9 cellular contexts compared by ENCODE assay signal in the genomic region with DNA sequence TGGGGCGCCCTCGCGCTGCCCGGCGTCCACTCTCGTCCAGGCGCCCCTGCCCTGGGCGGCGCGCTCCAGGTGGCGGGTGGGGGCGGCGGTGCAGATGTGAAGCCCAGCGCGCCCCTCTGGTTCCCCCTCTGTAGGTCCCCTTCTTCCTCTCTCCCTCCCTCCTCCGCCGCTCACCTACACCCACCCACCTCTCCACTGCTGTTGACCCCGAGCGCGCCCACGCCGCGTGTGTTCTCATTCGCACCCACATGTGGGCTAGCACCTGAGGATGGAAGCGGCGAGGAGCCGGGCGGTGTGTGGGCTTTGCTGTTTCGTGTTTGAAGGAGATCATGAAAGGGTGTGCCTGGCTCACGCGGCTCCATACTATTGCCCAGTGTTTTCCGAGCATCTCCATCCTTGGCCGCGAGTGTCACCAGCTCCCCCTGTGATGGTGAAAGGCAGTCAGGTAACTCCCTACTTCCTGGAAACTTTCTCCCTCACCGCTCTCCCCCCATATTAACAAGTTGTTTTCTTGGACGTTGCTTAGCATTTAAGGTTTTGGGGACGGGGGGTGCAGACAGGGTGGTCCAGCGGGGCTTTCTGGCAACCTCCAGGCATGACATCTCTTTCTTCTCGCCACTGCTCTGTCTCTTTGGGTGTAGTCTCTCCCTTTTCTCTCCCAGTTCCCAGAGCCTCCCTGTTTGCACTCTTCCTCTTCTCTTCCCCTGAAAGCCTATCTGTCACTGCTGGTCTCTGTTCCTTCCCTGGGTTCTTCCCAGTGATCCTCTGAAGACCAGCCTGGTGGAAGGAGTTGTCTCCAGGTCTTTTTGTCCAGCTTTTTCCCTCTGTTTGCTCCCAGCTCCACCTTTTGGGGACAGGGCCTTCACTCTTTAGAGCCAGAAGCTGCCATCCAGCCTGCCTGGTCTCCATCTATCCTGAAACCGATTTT. TPM values are rescaled to one million over a fixed set of nuclear protein-coding genes. Genes with fewer than 3 reads are reported as not detected.
DNase-seq lines count a peak whose midpoint lies in the region; ATAC-seq, FAIRE-seq and TF ChIP-seq lines count a peak whose summit lies in the region.
"Had no signal": no experiment of that assay in that cellular context is flagged by ENCODE, and none has a peak within 500 bp of the region (broad histone marks: within the 10 kb centered on the region; RNA-seq: fewer than 3 reads in every experiment).

No MANE protein-coding gene starts in this region.

- no peaks in the 10 kb centered on the region for H3K9me3 ChIP-seq in CD8-positive, alpha-beta memory T cell (ENCODE audit: low read length)
- H3K9me3 ChIP-seq in endothelial cell of umbilical vein (replicated peaks; ENCODE audit: control insufficient read depth, insufficient read depth, low read length) = no peaks in the 10 kb centered on the region
- no peaks in the 10 kb centered on the region for H3K9me3 ChIP-seq in parathyroid adenoma (ENCODE audit: control insufficient read depth, low read length)
- no peaks in the 10 kb centered on the region for H3K9me3 ChIP-seq in effector memory CD4-positive, alpha-beta T cell (ENCODE audit: control insufficient read depth, low read length)

- no peak for DNase-seq in CD8-positive, alpha-beta memory T cell
- DNase-seq in NCI-H69 (lab: John Stamatoyannopoulos, UW) (peak; percentile 66), endothelial cell of umbilical vein (ENCODE audit: low read depth, low spot score) (no peak), ureter (ENCODE audit: low spot score) (no peak)
- DNase-seq in effector memory CD4-positive, alpha-beta T cell = no peak

- CTCF ChIA-PET in CD8-positive, alpha-beta memory T cell (lab: Charles Lee) = no interaction called here
- CTCF ChIA-PET in endothelial cell of umbilical vein (lab: Charles Lee) = interaction anchor here (0.9 kb wide), 1 partner anchor 587 kb away, joined by 3 read pairs; no protein-coding TSS in a partner anchor

- H3K9ac ChIP-seq in endothelial cell of umbilical vein (replicated peaks; ENCODE audit: extremely low read depth, insufficient read depth, low read length) (no peak overlapping the region), parathyroid adenoma (no peak overlapping the region)

- no peak overlapping the region for H3K27ac ChIP-seq in CD8-positive, alpha-beta memory T cell (ENCODE audit: low read depth, low read length)
- H3K27ac ChIP-seq in endothelial cell of umbilical vein (ENCODE audit: insufficient read depth, low read depth, low read length) (no peak overlapping the region), parathyroid adenoma (no peak overlapping the region)
- H3K27ac ChIP-seq in effector memory CD4-positive, alpha-beta T cell (ENCODE audit: insufficient read depth, low read length, poor library complexity, severe bottlenecking) = no peak overlapping the region

- H3K27me3 Mint-ChIP-seq in CD8-positive, alpha-beta memory T cell = peaks cover 35 to 84% of the 10 kb centered on the region in 2 donors

- H4K20me1 ChIP-seq in endothelial cell of umbilical vein (replicated peaks; ENCODE audit: control insufficient read depth, extremely low read depth, insufficient read depth, low read length) = no peaks in the 10 kb centered on the region

- POLR2A ChIA-PET in CD8-positive, alpha-beta memory T cell (lab: Charles Lee) = no interaction called here
- POLR2A ChIA-PET in endothelial cell of umbilical vein (lab: Charles Lee) = no interaction called here

- H3K4me1 ChIP-seq in CD8-positive, alpha-beta memory T cell (ENCODE audit: insufficient read depth, low read length) = peaks cover 4% of the 10 kb centered on the region
- peaks cover 3% of the 10 kb centered on the region for H3K4me1 ChIP-seq in endothelial cell of umbilical vein (ENCODE audit: control insufficient read depth, extremely low read depth, insufficient read depth, low read length)
- no peaks in the 10 kb centered on the region for H3K4me1 ChIP-seq in parathyroid adenoma
- H3K4me1 ChIP-seq in effector memory CD4-positive, alpha-beta T cell (ENCODE audit: control insufficient read depth, insufficient read depth, low read length, poor library complexity, severe bottlenecking) = peaks cover 8% of the 10 kb centered on the region

- H3K4me1 Mint-ChIP-seq in CD8-positive, alpha-beta memory T cell = peaks cover 16 to 36% (median 21%) of the 10 kb centered on the region in 3 donors

- H3K9me1 ChIP-seq in endothelial cell of umbilical vein (replicated peaks; ENCODE audit: control insufficient read depth, extremely low read depth, insufficient read depth, low read length) = no peaks in the 10 kb centered on the region

- no peaks in the 10 kb centered on the region for H3K36me3 Mint-ChIP-seq in CD8-positive, alpha-beta memory T cell

- peak overlapping the region in 1 of 8 donors; percentile 10 for H3K27ac Mint-ChIP-seq in CD8-positive, alpha-beta memory T cell

- dilution Hi-C loops in endothelial cell of umbilical vein (cut with MboI; ENCODE audit: extremely low pct_ligation_motif_present, low sequenced_read_pairs) = no loop called here

- no peak overlapping the region for H3K4me3 ChIP-seq in CD8-positive, alpha-beta memory T cell (ENCODE audit: low read length)
- H3K4me3 ChIP-seq in endothelial cell of umbilical vein (replicated peaks in 1 of 3; ENCODE audit: insufficient read depth in 1 of 3, low read depth in 1 of 3, low read length in 3 of 3) = no peak overlapping the region
- H3K4me3 ChIP-seq in parathyroid adenoma (ENCODE audit: low read depth, low read length) = peak overlapping the region; percentile 20
- no peak overlapping the region for H3K4me3 ChIP-seq in effector memory CD4-positive, alpha-beta T cell (ENCODE audit: insufficient read depth, low read depth, low read length, poor library complexity, severe bottlenecking)

- no peaks in the 10 kb centered on the region for H3K79me2 ChIP-seq in endothelial cell of umbilical vein (ENCODE audit: control insufficient read depth, insufficient read depth, low read length)
- H3K79me2 ChIP-seq in parathyroid adenoma = no peaks in the 10 kb centered on the region

- intact Hi-C loops in endothelial cell of umbilical vein (cut with micrococcal nuclease) = loop anchor here (10.0 kb wide), 2 partner anchors 230 to 340 kb away; no protein-coding TSS in a partner anchor

- no TSS peak for BruUV-seq in endothelial cell of umbilical vein (replicated peaks; lab: Mats Ljungman, UMichigan)

- TF ChIP-seq CTCF in endothelial cell of umbilical vein (IDR thresholded peaks at IDR 0.05; ENCODE audit: extremely low read depth in 1 of 2, insufficient read depth in 1 of 2, low read depth in 1 of 2, low read length in 2 of 2) (no peak), parathyroid adenoma (IDR thresholded peaks at IDR 0.05) (no peak)

- TF ChIP-seq POLR2A in endothelial cell of umbilical vein (IDR thresholded peaks at IDR 0.05; ENCODE audit: low read depth, low read length) = no peak

- H3K36me3 ChIP-seq in CD8-positive, alpha-beta memory T cell (ENCODE audit: insufficient read depth, low read length) = no peaks in the 10 kb centered on the region
- H3K36me3 ChIP-seq in endothelial cell of umbilical vein (ENCODE audit: control insufficient read depth in 2 of 2, extremely low read depth in 1 of 2, insufficient read depth in 2 of 2, low read length in 2 of 2) (no peaks in the 10 kb centered on the region), parathyroid adenoma (ENCODE audit: control insufficient read depth, insufficient read depth, low read length) (no peaks in the 10 kb centered on the region)
- no peaks in the 10 kb centered on the region for H3K36me3 ChIP-seq in effector memory CD4-positive, alpha-beta T cell (ENCODE audit: control insufficient read depth, insufficient read depth, low read length)

- H2AFZ ChIP-seq in endothelial cell of umbilical vein (ENCODE audit: low read depth, low read length) (no peak overlapping the region), parathyroid adenoma (no peak overlapping the region)

- ATAC-seq in HG03521 (IDR thresholded peaks at IDR 0.05; ENCODE audit: unreplicated experiment) (no peak), GM21447 (IDR thresholded peaks at IDR 0.05; ENCODE audit: unreplicated experiment) (no peak)

- no peak for FAIRE-seq in endothelial cell of umbilical vein (lab: Jason Lieb, UNC)

- H3K9me3 Mint-ChIP-seq in CD8-positive, alpha-beta memory T cell = peaks cover 0 to 2% (median 0%) of the 10 kb centered on the region in 5 donors

- H3K4me2 ChIP-seq in endothelial cell of umbilical vein (ENCODE audit: insufficient read depth, low read length) (no peak overlapping the region), parathyroid adenoma (ENCODE audit: low read length) (no peak overlapping the region)

- peak overlapping the region; percentile 59 to 88 (median 71) for H3K4me3 Mint-ChIP-seq in CD8-positive, alpha-beta memory T cell

- peaks cover 25% of the 10 kb centered on the region for H3K27me3 ChIP-seq in CD8-positive, alpha-beta memory T cell (ENCODE audit: insufficient read depth, low read length, poor library complexity, severe bottlenecking)
- peaks cover 57 to 68% of the 10 kb centered on the region in 2 experiments for H3K27me3 ChIP-seq in endothelial cell of umbilical vein (ENCODE audit: control insufficient read depth in 2 of 2, insufficient read depth in 2 of 2, low read length in 2 of 2)
- H3K27me3 ChIP-seq in parathyroid adenoma (ENCODE audit: control insufficient read depth, insufficient read depth, low read length) = no peaks in the 10 kb centered on the region
- H3K27me3 ChIP-seq in effector memory CD4-positive, alpha-beta T cell (replicated peaks; ENCODE audit: control insufficient read depth, insufficient read depth, low read length, poor library complexity, severe bottlenecking) = peaks cover 28% of the 10 kb centered on the region

RNA-seq across cellular contexts. Expression of gene CACNA1C, which starts 1.6 kb away (rescaled TPM):
- total RNA-seq in CD8-positive, alpha-beta memory T cell = under 1 TPM; 0.04 TPM
- polyA plus RNA-seq in CD8-positive, alpha-beta memory T cell = 0.10 TPM
- total RNA-seq in endothelial cell of umbilical vein = not detected in 2 replicates
- not detected in 2 replicates for polyA plus RNA-seq in endothelial cell of umbilical vein
- polyA plus RNA-seq in endothelial cell of umbilical vein (2011; cell fraction: cytosol; rRNA removed) = not detected in 2 replicates
- polyA plus RNA-seq in endothelial cell of umbilical vein (2011; cell fraction: nucleus; rRNA removed) = not detected in 2 replicates
- not detected in 2 replicates for polyA plus RNA-seq in endothelial cell of umbilical vein (2012)
- not detected in 2 replicates for polyA minus RNA-seq in endothelial cell of umbilical vein
- polyA minus RNA-seq in endothelial cell of umbilical vein (2011; cell fraction: cytosol; rRNA and poly(A)+ RNA removed) = not detected
- not detected in 2 replicates for polyA minus RNA-seq in endothelial cell of umbilical vein (2011; cell fraction: nucleus; rRNA and poly(A)+ RNA removed)
- 30.1 TPM for total RNA-seq in ureter
- total RNA-seq: epithelial cell of proximal tubule had no signal

RNA-seq across cellular contexts. Expression of gene DCP1B, which starts 50.1 kb away (rescaled TPM):
- total RNA-seq in CD8-positive, alpha-beta memory T cell = 10 to 100 TPM; 13.9 to 16.7 TPM
- polyA plus RNA-seq in CD8-positive, alpha-beta memory T cell = 26.0 TPM
- total RNA-seq in endothelial cell of umbilical vein (10.6 and 11.2 TPM in 2 replicates), ureter (24.3 TPM)
- polyA plus RNA-seq in endothelial cell of umbilical vein = 19.8 and 23.0 TPM in 2 replicates
- polyA plus RNA-seq in endothelial cell of umbilical vein (2011; cell fraction: cytosol; rRNA removed) = 21.6 and 24.1 TPM in 2 replicates
- 17.6 and 21.5 TPM in 2 replicates for polyA plus RNA-seq in endothelial cell of umbilical vein (2011; cell fraction: nucleus; rRNA removed)
- polyA plus RNA-seq in endothelial cell of umbilical vein (2012) = 11.0 and 14.1 TPM in 2 replicates
- 17.7 and 19.1 TPM in 2 replicates for polyA minus RNA-seq in endothelial cell of umbilical vein
- polyA minus RNA-seq in endothelial cell of umbilical vein (2011; cell fraction: cytosol; rRNA and poly(A)+ RNA removed) = 3.1 TPM
- 11.4 and 11.6 TPM in 2 replicates for polyA minus RNA-seq in endothelial cell of umbilical vein (2011; cell fraction: nucleus; rRNA and poly(A)+ RNA removed)

Comparison
In these comparisons a context has a peak if more than half of its experiments do, and no peak if none do; other contexts are left out.
1. RNA of gene CACNA1C, which starts 1.6 kb away (total RNA-seq): 30.1 TPM in ureter (single experiment); 0.04 TPM in CD8-positive, alpha-beta memory T cell and not detected in endothelial cell of umbilical vein; every median in the first group is over 10 times any median in the second.